In genomic region chr21:34799092-34799491, GRCh38 we compare ENCODE assay signal across 1 cellular context.
TF ChIP-seq lines count a peak whose summit lies in the region.

No MANE protein-coding gene starts in this region.

TF ChIP-seq in IMR-90, 13 proteins besides CTCF, POLR2A, EP300 and RAD21:
- no peak for TF ChIP-seq RCOR1 (IDR thresholded peaks at IDR 0.05; ENCODE audit: insufficient replicate concordance, low read length)
- no peak for TF ChIP-seq MAFK (IDR thresholded peaks at IDR 0.05; ENCODE audit: low read depth, low read length)
- TF ChIP-seq CHD1 (IDR thresholded peaks at IDR 0.05; ENCODE audit: low read depth, low read length), result no peak
- TF ChIP-seq NFE2L2 (IDR thresholded peaks at IDR 0.05; ENCODE audit: low read depth, low read length), result no peak
- no peak for TF ChIP-seq USF2 (IDR thresholded peaks at IDR 0.05; ENCODE audit: low read depth, low read length)
- no peak for TF ChIP-seq ELK1 (IDR thresholded peaks at IDR 0.05; ENCODE audit: borderline replicate concordance, low read depth, low read length)
- TF ChIP-seq FOS (IDR thresholded peaks at IDR 0.05; ENCODE audit: low read depth, low read length), result no peak
- TF ChIP-seq BHLHE40 (IDR thresholded peaks at IDR 0.05; ENCODE audit: low read depth, low read length), result no peak
- TF ChIP-seq RFX5 (IDR thresholded peaks at IDR 0.05; ENCODE audit: low read depth, low read length), result no peak
- no peak for TF ChIP-seq CEBPB (IDR thresholded peaks at IDR 0.05; ENCODE audit: low read depth, low read length)
- no peak for TF ChIP-seq SMC3 (IDR thresholded peaks at IDR 0.05; ENCODE audit: low read depth, low read length)
- no peak for TF ChIP-seq MAZ (IDR thresholded peaks at IDR 0.05; ENCODE audit: borderline replicate concordance, low read depth, low read length)
- TF ChIP-seq MXI1 (IDR thresholded peaks at IDR 0.05; ENCODE audit: borderline replicate concordance, low read depth, low read length), result no peak
TF ChIP-seq in IMR-90: peak in this region for 0.
